Comparison of ENCODE assay signal across 12 cellular contexts in genomic region chr5:98428806-98429205, GRCh38.
DNase-seq lines count a peak whose midpoint lies in the region; ATAC-seq and TF ChIP-seq lines count a peak whose summit lies in the region.
"Had no signal": no experiment of that assay in that cellular context is flagged by ENCODE, and none has a peak within 500 bp of the region (broad histone marks: within the 10 kb centered on the region; RNA-seq: fewer than 3 reads in every experiment).

No MANE protein-coding gene starts in this region.

- H3K27ac Mint-ChIP-seq in immature natural killer cell = no peak overlapping the region
- H3K27ac Mint-ChIP-seq: activated T-helper 2 cell treated with anti-CD3 and anti-CD28 coated beads, Interferon-gamma antibody, Interleukin-2, Interleukin-4, amounts not matched to agents 10 μg/mL and 5 μg/mL and 100 μg/mL, durations not matched to agents 14 hours and 24 hours and 36 hours had no signal

- no peaks in the 10 kb centered on the region for H3K4me1 Mint-ChIP-seq in immature natural killer cell

- H3K4me1 ChIP-seq in osteoblast (ENCODE audit: insufficient read depth, low read length) = peaks cover 8% of the 10 kb centered on the region
- H3K4me1 ChIP-seq: uterus had no signal

- peak; percentile 96 for DNase-seq in astrocyte of the spinal cord (ENCODE audit: low read depth, low spot score)
- DNase-seq in osteoblast (ENCODE audit: insufficient read length, low spot score, missing footprints) = no peak
- DNase-seq in activated CD4-positive, CD25-positive, alpha-beta regulatory T cell (lab: John Stamatoyannopoulos, UW) = no peak
- no peak for DNase-seq in SW 1271 (lab: John Stamatoyannopoulos, UW)
- DNase-seq in AML-193 (lab: John Stamatoyannopoulos, UW) = no peak
- DNase-seq in immature natural killer cell = no peak
- DNase-seq: SHP77 had no signal

- H3K9me3 ChIP-seq in osteoblast (ENCODE audit: low read depth, low read length) = no peaks in the 10 kb centered on the region
- H3K9me3 ChIP-seq: heart left ventricle, uterus had no signal

- peaks cover 0 to 1% (median 0%) of the 10 kb centered on the region in 3 donors for H3K27me3 Mint-ChIP-seq in immature natural killer cell (ENCODE audit: low read depth in 3 of 3)

- H3K4me3 ChIP-seq in astrocyte of the spinal cord (ENCODE audit: low read depth, low read length) (no peak overlapping the region), osteoblast (ENCODE audit: insufficient read depth, low read length) (no peak overlapping the region)
- H3K4me3 ChIP-seq: heart left ventricle, uterus had no signal

- H3K79me2 ChIP-seq in osteoblast (ENCODE audit: insufficient read depth, low read length) = no peaks in the 10 kb centered on the region

- ATAC-seq in GM18907 (IDR thresholded peaks at IDR 0.05; ENCODE audit: unreplicated experiment) (peak; percentile 59), HG03066 (IDR thresholded peaks at IDR 0.05; ENCODE audit: low read depth, unreplicated experiment) (peak; percentile 56)
- ATAC-seq: heart left ventricle had no signal

- TF ChIP-seq CTCF in astrocyte of the spinal cord (IDR thresholded peaks at IDR 0.05; ENCODE audit: low read depth, low read length) (no peak), osteoblast (IDR thresholded peaks at IDR 0.05; ENCODE audit: extremely low read depth, low read depth, low read length) (no peak)

- H3K9me3 Mint-ChIP-seq in immature natural killer cell = peaks cover 0 to 8% (median 5%) of the 10 kb centered on the region in 6 donors
- H3K9me3 Mint-ChIP-seq: activated T-helper 2 cell treated with anti-CD3 and anti-CD28 coated beads, Interferon-gamma antibody, Interleukin-2, Interleukin-4, amounts not matched to agents 10 μg/mL and 5 μg/mL and 100 μg/mL, durations not matched to agents 14 hours and 24 hours and 36 hours had no signal

- H3K36me3 ChIP-seq in osteoblast (ENCODE audit: insufficient read depth, low read length) = no peaks in the 10 kb centered on the region
- H3K36me3 ChIP-seq: heart left ventricle, uterus had no signal

- H3K27me3 ChIP-seq in osteoblast (ENCODE audit: insufficient read depth, low read length) = no peaks in the 10 kb centered on the region
- H3K27me3 ChIP-seq: heart left ventricle, uterus had no signal

- H3K36me3 Mint-ChIP-seq in immature natural killer cell = no peaks in the 10 kb centered on the region

- in situ Hi-C loops in astrocyte of the spinal cord (cut with HindIII; ENCODE audit: low sequenced_read_pairs) = no loop called here

- peak overlapping the region; percentile 39 for H3K4me2 ChIP-seq in osteoblast (ENCODE audit: insufficient read depth, low read length)

- no peak overlapping the region for H3K4me3 Mint-ChIP-seq in immature natural killer cell

- H3K27ac ChIP-seq in osteoblast (ENCODE audit: low read depth, low read length) = no peak overlapping the region
- H3K27ac ChIP-seq: heart left ventricle, uterus had no signal

- peak overlapping the region; percentile 25 for H2AFZ ChIP-seq in osteoblast (ENCODE audit: low read length)

- H4K20me1 ChIP-seq in osteoblast (ENCODE audit: insufficient read depth, low read length) = no peaks in the 10 kb centered on the region
